ENCODE assay signal across 21 cellular contexts in the genomic region with DNA sequence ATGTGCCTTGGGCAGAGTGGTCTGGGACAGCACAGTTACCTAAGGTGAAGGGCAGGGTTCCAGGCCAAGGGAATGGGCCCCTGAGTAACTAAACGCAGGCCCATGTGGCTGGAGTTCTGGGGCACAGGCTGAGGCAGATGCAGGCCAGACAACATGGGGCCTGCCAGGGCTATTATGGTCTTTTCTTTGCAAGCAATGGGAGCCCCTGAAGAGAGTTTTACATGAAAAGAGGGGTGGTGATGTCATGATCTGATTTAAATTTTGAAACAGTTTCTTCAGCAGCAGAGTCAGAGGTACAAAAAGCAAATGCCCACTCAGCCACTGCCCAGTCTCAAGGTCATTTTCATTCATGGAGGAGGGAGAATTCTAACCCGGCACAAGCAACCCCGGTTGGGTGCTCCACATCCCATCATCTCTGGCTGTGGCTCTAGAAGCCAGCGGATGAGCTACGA. TPM values are rescaled to one million over a fixed set of nuclear protein-coding genes. Genes with fewer than 3 reads are reported as not detected.
DNase-seq lines count a peak whose midpoint lies in the region; ATAC-seq, FAIRE-seq and TF ChIP-seq lines count a peak whose summit lies in the region.
"Had no signal": no experiment of that assay in that cellular context is flagged by ENCODE, and none has a peak within 500 bp of the region (broad histone marks: within the 10 kb centered on the region; RNA-seq: fewer than 3 reads in every experiment).

No MANE protein-coding gene starts in this region.

- H3K4me1 ChIP-seq in ectodermal cell (ENCODE audit: control insufficient read depth, insufficient read depth, low read length) (peaks cover 60% of the 10 kb centered on the region), pancreas (peaks cover 0 to 4% (median 4%) of the 10 kb centered on the region in 3 donors)

- no peak for TF ChIP-seq CTCF in pancreas (IDR thresholded peaks at IDR 0.05)

- no peak for ATAC-seq in pancreas
- no peak for ATAC-seq in GM21515 (IDR thresholded peaks at IDR 0.05; ENCODE audit: unreplicated experiment)
- no peak for ATAC-seq in HG03097 (IDR thresholded peaks at IDR 0.05; ENCODE audit: low FRiP score, unreplicated experiment)

- H3K4me3 ChIP-seq in ectodermal cell (ENCODE audit: insufficient read depth, low read depth, low read length) (no peak overlapping the region), pancreas (no peak overlapping the region)

- no peaks in the 10 kb centered on the region for H3K36me3 ChIP-seq in ectodermal cell (ENCODE audit: control insufficient read depth, insufficient read depth, low read length)
- no peaks in the 10 kb centered on the region for H3K36me3 ChIP-seq in pancreas

- DNase-seq in activated CD8-positive, alpha-beta memory T cell treated with anti-CD3 and anti-CD28 coated beads for 24 hours, result peak; percentile 44
- no peak for DNase-seq in activated CD8-positive, alpha-beta memory T cell treated with anti-CD3 and anti-CD28 coated beads, Interleukin-2, amount 50 U/mL, for 48 hours
- DNase-seq in iPS-NIHi7 (ENCODE audit: extremely low spot score) (peak; percentile 35), pancreas (no peak), HK-2 (ENCODE audit: unreplicated experiment) (no peak)
- DNase-seq: CD4-positive, alpha-beta memory T cell; IMR-90; Karpas-422; MM.1S; NCI-H1105; NCI-H187; NK-92 treated with Interleukin-12 subunit alpha and Interleukin-12 subunit beta, amount 100 ng/mL, for 24 hours; OCI-M1; SHP77 treated with DMSO at 0.1 percent for 48 hours had no signal

- H3K9me3 ChIP-seq in ectodermal cell (ENCODE audit: control insufficient read depth, low read length) (no peaks in the 10 kb centered on the region), pancreas (no peaks in the 10 kb centered on the region)

- 59 to 62% methylated on average over 5 of the region's 5 CpGs for WGBS in ectodermal cell, 2 experiments
- 95 to 98% methylated on average over 5 of the region's 5 CpGs for WGBS in pancreas, 2 donors

- intact Hi-C loops in pancreas (cut with DNase I), result no loop called here

- H3K27me3 ChIP-seq in ectodermal cell (ENCODE audit: control insufficient read depth, insufficient read depth, low read length, poor library complexity, severe bottlenecking), result no peaks in the 10 kb centered on the region
- no peaks in the 10 kb centered on the region for H3K27me3 ChIP-seq in pancreas

- no peak for FAIRE-seq in pancreas (lab: Jason Lieb, UNC)

- H3K27ac ChIP-seq in ectodermal cell (ENCODE audit: insufficient read depth, low read depth, low read length, poor library complexity, severe bottlenecking) (peak overlapping the region; percentile 83), pancreas (no peak overlapping the region)
- H3K27ac ChIP-seq: 22Rv1 had no signal

RNA-seq across cellular contexts. Expression of a gene that starts 5.6 kb away (rescaled TPM):
- polyA plus RNA-seq in ectodermal cell (2013, experiment 1 of 4), result 43.5 TPM
- polyA plus RNA-seq in ectodermal cell (2013, experiment 2 of 4), result 42.9 TPM
- 38.9 TPM for polyA plus RNA-seq in ectodermal cell (2013, experiment 3 of 4)
- 36.1 TPM for polyA plus RNA-seq in ectodermal cell (2013, experiment 4 of 4)
- 1 to 10 TPM; 1.7 to 5.6 (median 3.5) TPM for total RNA-seq in pancreas
- 1 to 10 TPM; 3.5 to 6.5 TPM for polyA plus RNA-seq in pancreas

RNA-seq across cellular contexts. Expression of a gene that starts 58.4 kb away (rescaled TPM):
- polyA plus RNA-seq in ectodermal cell (2013, experiment 1 of 4), result not detected
- not detected for polyA plus RNA-seq in ectodermal cell (2013, experiment 2 of 4)
- not detected for polyA plus RNA-seq in ectodermal cell (2013, experiment 3 of 4)
- polyA plus RNA-seq in ectodermal cell (2013, experiment 4 of 4), result not detected
- not detected for total RNA-seq in pancreas
- polyA plus RNA-seq in pancreas, result not detected
- total RNA-seq: CD4-positive, alpha-beta memory T cell; IMR-90; RPMI7951 had no signal
- polyA plus RNA-seq: AG04450; BJ; CD4-positive, alpha-beta memory T cell; IMR-90 had no signal

Comparison
In these comparisons a context has a peak if more than half of its experiments do, and no peak if none do; other contexts are left out.
1. DNase-seq: peak in activated CD8-positive, alpha-beta memory T cell treated with anti-CD3 and anti-CD28 coated beads for 24 hours (single experiment) and iPS-NIHi7 (single experiment); none in activated CD8-positive, alpha-beta memory T cell treated with anti-CD3 and anti-CD28 coated beads, Interleukin-2, amount 50 U/mL, for 48 hours (single experiment), pancreas (0 of 6) and HK-2 (single experiment).